In the genomic region with DNA sequence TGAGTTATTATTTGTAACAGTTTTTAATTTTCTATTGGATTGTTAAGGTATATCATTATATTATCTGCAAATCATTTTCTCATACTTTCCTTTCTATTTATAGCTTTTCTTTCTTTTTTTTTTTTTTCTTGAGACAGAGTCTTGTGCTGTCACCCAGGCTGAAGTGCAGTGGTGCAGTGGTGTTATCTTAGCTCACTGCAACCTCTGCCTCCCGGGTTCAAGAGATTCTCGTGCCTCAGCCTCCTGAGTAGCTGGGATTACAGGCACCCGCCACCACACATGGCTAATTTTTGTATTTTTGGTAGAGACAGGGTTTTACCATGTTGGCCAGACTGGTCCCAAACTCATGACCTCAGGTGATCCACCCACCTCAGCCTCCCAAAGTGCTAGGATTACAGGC, we compare ENCODE assay signal across 2 cellular contexts.
TF ChIP-seq lines count a peak whose summit lies in the region.

No MANE protein-coding gene starts in this region.

TF ChIP-seq in HEK293, 187 proteins besides CTCF, POLR2A, EP300 and RAD21:
- 0 out of 2 replicates have a peak, but pooled peaks have one; percentile 22 for TF ChIP-seq ZNF670 (tag by site-specific recombination; IDR thresholded peaks at IDR 0.05; ENCODE audit: low read depth)
- TF ChIP-seq REPIN1 (tag by site-specific recombination; IDR thresholded peaks at IDR 0.05; ENCODE audit: low read depth): 0 out of 2 replicates have a peak, but pooled peaks have one; percentile 3
- TF ChIP-seq ZNF473 (tag by site-specific recombination; IDR thresholded peaks at IDR 0.05): 0 out of 2 replicates have a peak, but pooled peaks have one; percentile 7
- TF ChIP-seq ZNF530 (tag by site-specific recombination; IDR thresholded peaks at IDR 0.05; ENCODE audit: low read depth): 0 out of 2 replicates have a peak, but pooled peaks have one; percentile 9

TF ChIP-seq in HepG2, 621 proteins besides CTCF, POLR2A, EP300 and RAD21:
- TF ChIP-seq ZBTB3 (CRISPR knock-in tag; IDR thresholded peaks at IDR 0.05; ENCODE audit: borderline replicate concordance, low read depth): peak; percentile 7; the same call in 1 of the 2 replicates
